ENCODE assay signal across 1 cellular context in the genomic region with DNA sequence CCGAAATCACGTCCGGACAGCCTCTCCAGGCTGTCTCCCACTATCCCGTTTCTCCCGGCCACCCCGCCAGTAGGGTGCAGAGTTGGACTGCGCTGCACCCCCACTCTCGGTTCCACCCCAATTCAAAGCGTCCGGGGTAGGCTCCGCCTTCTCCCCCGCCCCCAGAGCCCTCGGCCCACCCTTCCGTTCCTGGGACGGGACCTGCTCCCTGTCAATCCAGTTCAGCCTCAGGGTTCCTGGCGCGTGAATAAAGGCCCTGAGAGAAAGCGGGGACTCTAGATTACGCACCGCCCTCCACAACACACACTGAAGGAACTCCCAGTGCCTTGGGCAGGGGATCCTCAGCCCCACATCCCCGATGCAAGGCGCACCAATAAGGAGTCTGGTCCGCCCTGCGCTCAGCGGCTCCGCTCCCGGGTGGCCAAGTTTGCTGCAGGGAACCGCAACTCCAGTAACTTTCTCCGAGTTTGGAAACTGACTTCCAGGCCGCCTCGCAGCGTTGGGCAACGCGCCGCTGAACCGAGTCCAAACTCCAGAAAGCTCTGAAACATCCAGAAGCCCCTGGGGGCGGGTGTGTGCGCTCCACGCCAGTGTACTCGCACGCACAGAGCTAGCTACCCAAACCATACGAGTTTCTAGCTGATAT.
A peak's percentile ranks its signal among the peaks of the same experiment; 100 is the strongest.
TF ChIP-seq lines count a peak whose summit lies in the region.

No MANE protein-coding gene starts in this region.

TF ChIP-seq in HepG2, 621 proteins besides CTCF, POLR2A, EP300 and RAD21:
- TF ChIP-seq ZNF33A (CRISPR knock-in tag; IDR thresholded peaks at IDR 0.05; ENCODE audit: borderline replicate concordance) (no peak), PHF8 (CRISPR knock-in tag; IDR thresholded peaks at IDR 0.05) (peak; percentile 18; the same call in 1 of the 2 replicates), CEBPB (IDR thresholded peaks at IDR 0.05; ENCODE audit: borderline replicate concordance, low read depth, low read length) (peak; percentile 41; the same call in 1 of the 2 replicates), SYNCRIP (IDR thresholded peaks at IDR 0.05; ENCODE audit: insufficient read depth, low read depth, low read length) (no peak), ZNF724P (CRISPR knock-in tag; IDR thresholded peaks at IDR 0.05; ENCODE audit: borderline replicate concordance) (no peak), ZMYM4 (CRISPR knock-in tag; IDR thresholded peaks at IDR 0.05) (0 out of 2 replicates have a peak, but pooled peaks have one; percentile 10)
- TF ChIP-seq, protein P1, sequence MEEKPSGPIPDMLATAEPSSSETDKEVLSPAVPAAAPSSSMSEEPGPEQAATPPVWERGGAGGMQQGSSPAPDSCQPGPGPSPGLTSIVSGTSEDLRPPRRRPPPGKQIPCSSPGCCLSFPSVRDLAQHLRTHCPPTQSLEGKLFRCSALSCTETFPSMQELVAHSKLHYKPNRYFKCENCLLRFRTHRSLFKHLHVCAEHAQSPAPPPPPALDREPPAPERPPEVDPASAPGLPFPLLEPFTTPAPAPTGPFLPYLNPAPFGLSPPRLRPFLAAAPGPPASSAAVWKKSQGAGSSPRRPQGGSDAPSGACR (CRISPR knock-in tag; IDR thresholded peaks at IDR 0.05) = 0 out of 2 replicates have a peak, but pooled peaks have one; percentile 22
- TF ChIP-seq, protein P2, sequence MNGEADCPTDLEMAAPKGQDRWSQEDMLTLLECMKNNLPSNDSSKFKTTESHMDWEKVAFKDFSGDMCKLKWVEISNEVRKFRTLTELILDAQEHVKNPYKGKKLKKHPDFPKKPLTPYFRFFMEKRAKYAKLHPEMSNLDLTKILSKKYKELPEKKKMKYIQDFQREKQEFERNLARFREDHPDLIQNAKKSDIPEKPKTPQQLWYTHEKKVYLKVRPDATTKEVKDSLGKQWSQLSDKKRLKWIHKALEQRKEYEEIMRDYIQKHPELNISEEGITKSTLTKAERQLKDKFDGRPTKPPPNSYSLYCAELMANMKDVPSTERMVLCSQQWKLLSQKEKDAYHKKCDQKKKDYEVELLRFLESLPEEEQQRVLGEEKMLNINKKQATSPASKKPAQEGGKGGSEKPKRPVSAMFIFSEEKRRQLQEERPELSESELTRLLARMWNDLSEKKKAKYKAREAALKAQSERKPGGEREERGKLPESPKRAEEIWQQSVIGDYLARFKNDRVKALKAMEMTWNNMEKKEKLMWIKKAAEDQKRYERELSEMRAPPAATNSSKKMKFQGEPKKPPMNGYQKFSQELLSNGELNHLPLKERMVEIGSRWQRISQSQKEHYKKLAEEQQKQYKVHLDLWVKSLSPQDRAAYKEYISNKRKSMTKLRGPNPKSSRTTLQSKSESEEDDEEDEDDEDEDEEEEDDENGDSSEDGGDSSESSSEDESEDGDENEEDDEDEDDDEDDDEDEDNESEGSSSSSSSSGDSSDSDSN (CRISPR knock-in tag; IDR thresholded peaks at IDR 0.05) = peak; percentile 23; the same call in 1 of the 2 replicates
- TF ChIP-seq, protein P3, sequence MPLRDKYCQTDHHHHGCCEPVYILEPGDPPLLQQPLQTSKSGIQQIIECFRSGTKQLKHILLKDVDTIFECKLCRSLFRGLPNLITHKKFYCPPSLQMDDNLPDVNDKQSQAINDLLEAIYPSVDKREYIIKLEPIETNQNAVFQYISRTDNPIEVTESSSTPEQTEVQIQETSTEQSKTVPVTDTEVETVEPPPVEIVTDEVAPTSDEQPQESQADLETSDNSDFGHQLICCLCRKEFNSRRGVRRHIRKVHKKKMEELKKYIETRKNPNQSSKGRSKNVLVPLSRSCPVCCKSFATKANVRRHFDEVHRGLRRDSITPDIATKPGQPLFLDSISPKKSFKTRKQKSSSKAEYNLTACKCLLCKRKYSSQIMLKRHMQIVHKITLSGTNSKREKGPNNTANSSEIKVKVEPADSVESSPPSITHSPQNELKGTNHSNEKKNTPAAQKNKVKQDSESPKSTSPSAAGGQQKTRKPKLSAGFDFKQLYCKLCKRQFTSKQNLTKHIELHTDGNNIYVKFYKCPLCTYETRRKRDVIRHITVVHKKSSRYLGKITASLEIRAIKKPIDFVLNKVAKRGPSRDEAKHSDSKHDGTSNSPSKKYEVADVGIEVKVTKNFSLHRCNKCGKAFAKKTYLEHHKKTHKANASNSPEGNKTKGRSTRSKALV (CRISPR knock-in tag; IDR thresholded peaks at IDR 0.05) = peak; percentile 98
- TF ChIP-seq, protein P4, sequence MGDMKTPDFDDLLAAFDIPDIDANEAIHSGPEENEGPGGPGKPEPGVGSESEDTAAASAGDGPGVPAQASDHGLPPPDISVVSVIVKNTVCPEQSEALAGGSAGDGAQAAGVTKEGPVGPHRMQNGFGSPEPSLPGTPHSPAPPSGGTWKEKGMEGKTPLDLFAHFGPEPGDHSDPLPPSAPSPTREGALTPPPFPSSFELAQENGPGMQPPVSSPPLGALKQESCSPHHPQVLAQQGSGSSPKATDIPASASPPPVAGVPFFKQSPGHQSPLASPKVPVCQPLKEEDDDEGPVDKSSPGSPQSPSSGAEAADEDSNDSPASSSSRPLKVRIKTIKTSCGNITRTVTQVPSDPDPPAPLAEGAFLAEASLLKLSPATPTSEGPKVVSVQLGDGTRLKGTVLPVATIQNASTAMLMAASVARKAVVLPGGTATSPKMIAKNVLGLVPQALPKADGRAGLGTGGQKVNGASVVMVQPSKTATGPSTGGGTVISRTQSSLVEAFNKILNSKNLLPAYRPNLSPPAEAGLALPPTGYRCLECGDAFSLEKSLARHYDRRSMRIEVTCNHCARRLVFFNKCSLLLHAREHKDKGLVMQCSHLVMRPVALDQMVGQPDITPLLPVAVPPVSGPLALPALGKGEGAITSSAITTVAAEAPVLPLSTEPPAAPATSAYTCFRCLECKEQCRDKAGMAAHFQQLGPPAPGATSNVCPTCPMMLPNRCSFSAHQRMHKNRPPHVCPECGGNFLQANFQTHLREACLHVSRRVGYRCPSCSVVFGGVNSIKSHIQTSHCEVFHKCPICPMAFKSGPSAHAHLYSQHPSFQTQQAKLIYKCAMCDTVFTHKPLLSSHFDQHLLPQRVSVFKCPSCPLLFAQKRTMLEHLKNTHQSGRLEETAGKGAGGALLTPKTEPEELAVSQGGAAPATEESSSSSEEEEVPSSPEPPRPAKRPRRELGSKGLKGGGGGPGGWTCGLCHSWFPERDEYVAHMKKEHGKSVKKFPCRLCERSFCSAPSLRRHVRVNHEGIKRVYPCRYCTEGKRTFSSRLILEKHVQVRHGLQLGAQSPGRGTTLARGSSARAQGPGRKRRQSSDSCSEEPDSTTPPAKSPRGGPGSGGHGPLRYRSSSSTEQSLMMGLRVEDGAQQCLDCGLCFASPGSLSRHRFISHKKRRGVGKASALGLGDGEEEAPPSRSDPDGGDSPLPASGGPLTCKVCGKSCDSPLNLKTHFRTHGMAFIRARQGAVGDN (CRISPR knock-in tag; IDR thresholded peaks at IDR 0.05) = peak; percentile 48; the same call in 1 of the 2 replicates
- TF ChIP-seq, protein P5, sequence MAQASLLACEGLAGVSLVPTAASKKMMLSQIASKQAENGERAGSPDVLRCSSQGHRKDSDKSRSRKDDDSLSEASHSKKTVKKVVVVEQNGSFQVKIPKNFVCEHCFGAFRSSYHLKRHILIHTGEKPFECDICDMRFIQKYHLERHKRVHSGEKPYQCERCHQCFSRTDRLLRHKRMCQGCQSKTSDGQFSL (CRISPR knock-in tag; IDR thresholded peaks at IDR 0.05) = peak; percentile 90
- TF ChIP-seq, protein P6, sequence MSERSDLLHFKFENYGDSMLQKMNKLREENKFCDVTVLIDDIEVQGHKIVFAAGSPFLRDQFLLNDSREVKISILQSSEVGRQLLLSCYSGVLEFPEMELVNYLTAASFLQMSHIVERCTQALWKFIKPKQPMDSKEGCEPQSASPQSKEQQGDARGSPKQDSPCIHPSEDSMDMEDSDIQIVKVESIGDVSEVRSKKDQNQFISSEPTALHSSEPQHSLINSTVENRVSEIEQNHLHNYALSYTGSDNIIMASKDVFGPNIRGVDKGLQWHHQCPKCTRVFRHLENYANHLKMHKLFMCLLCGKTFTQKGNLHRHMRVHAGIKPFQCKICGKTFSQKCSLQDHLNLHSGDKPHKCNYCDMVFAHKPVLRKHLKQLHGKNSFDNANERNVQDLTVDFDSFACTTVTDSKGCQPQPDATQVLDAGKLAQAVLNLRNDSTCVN (CRISPR knock-in tag; IDR thresholded peaks at IDR 0.05; ENCODE audit: borderline replicate concordance) = peak; percentile 74; the same call in 1 of the 2 replicates
